In genomic region chrX:74534569-74535038, GRCh38 we compare ENCODE assay signal across 8 cellular contexts.
DNase-seq lines count a peak whose midpoint lies in the region; ATAC-seq and TF ChIP-seq lines count a peak whose summit lies in the region.

No MANE protein-coding gene starts in this region.

- H3K9ac ChIP-seq in mesenchymal stem cell (ENCODE audit: low read length) = no peak overlapping the region

- H3K4me1 ChIP-seq in SJSA1 (replicated peaks) (peaks cover 43% of the 10 kb centered on the region), mesenchymal stem cell (ENCODE audit: control insufficient read depth, insufficient read depth, low read depth, low read length) (peaks cover 1% of the 10 kb centered on the region)

- H3K4me2 ChIP-seq in mesenchymal stem cell (ENCODE audit: low read length, poor library complexity, severe bottlenecking) = no peak overlapping the region

- peak; percentile 42 for ATAC-seq in GM21447 (IDR thresholded peaks at IDR 0.05; ENCODE audit: unreplicated experiment)
- ATAC-seq in sciatic nerve = no peak

- H3K23ac ChIP-seq in mesenchymal stem cell (ENCODE audit: low read length in 2 of 2) = no peak overlapping the region

- no peak overlapping the region for H2AFZ ChIP-seq in mesenchymal stem cell (ENCODE audit: low read depth, low read length)

- no peak overlapping the region for H2BK5ac ChIP-seq in mesenchymal stem cell (ENCODE audit: low read depth, low read length, poor library complexity, severe bottlenecking)

- H3K4me3 ChIP-seq in SJSA1 = no peak overlapping the region
- no peak overlapping the region for H3K4me3 ChIP-seq in mesenchymal stem cell (ENCODE audit: insufficient read depth in 1 of 2, low read depth in 1 of 2, low read length in 2 of 2)
- no peak overlapping the region for H3K4me3 ChIP-seq in lower leg skin (ENCODE audit: low read depth, poor library complexity, severe bottlenecking)

- no peak overlapping the region for H3K18ac ChIP-seq in mesenchymal stem cell (ENCODE audit: low read depth in 1 of 2, low read length in 2 of 2)

- no peak overlapping the region for H3K14ac ChIP-seq in mesenchymal stem cell (ENCODE audit: low read length in 2 of 2)

- intact Hi-C loops in lower leg skin (cut with DNase I; ENCODE audit: low total_unique reads) = no loop called here
- intact Hi-C loops in sciatic nerve (cut with DNase I) = no loop called here
- intact Hi-C loops in posterior cingulate gyrus (cut with DNase I) = loop anchor here (10.0 kb wide), 1 partner anchor 110 kb away; the partner anchor contains the start of gene SLC16A2

- H3K79me1 ChIP-seq in mesenchymal stem cell (replicated peaks; ENCODE audit: low read length, poor library complexity, severe bottlenecking) = no peaks in the 10 kb centered on the region

- no peak overlapping the region for H2BK12ac ChIP-seq in mesenchymal stem cell (ENCODE audit: low read length in 2 of 2)

- 86% methylated on average over 2 of the region's 2 CpGs for WGBS in mesenchymal stem cell
- 91 to 92% methylated on average over 2 of the region's 2 CpGs for WGBS in lower leg skin, 2 donors

- H2BK120ac ChIP-seq in mesenchymal stem cell (ENCODE audit: low read depth, low read length) = no peak overlapping the region

- no peak overlapping the region for H4K91ac ChIP-seq in mesenchymal stem cell (ENCODE audit: low read length)

- H3K36me3 ChIP-seq in SJSA1 (no peaks in the 10 kb centered on the region), mesenchymal stem cell (ENCODE audit: control insufficient read depth in 1 of 2, insufficient read depth in 2 of 2, low read depth in 1 of 2, low read length in 2 of 2) (peaks cover 5 to 15% of the 10 kb centered on the region in 2 experiments)

- no peak overlapping the region for H2AK5ac ChIP-seq in mesenchymal stem cell (ENCODE audit: low read length, severe bottlenecking)

- no peak for TF ChIP-seq CTCF in lower leg skin (IDR thresholded peaks at IDR 0.05)

- H2BK15ac ChIP-seq in mesenchymal stem cell (ENCODE audit: low read depth, poor library complexity, severe bottlenecking) = peak overlapping the region; percentile 28

- H3K27me3 ChIP-seq in SJSA1 (replicated peaks) = no peaks in the 10 kb centered on the region
- peaks cover 0 to 6% of the 10 kb centered on the region in 2 experiments for H3K27me3 ChIP-seq in mesenchymal stem cell (ENCODE audit: control insufficient read depth in 1 of 2, insufficient read depth in 1 of 2, low read length in 2 of 2)

- DNase-seq in EH (ENCODE audit: low read depth) = peak; percentile 75
- peak; percentile 83 to 87 for DNase-seq in SJSA1 (ENCODE audit: low read depth in 1 of 2, low spot score in 2 of 2)
- peak; percentile 11 for DNase-seq in mesenchymal stem cell
- DNase-seq in lower leg skin (ENCODE audit: low spot score in 2 of 2) = no peak
- DNase-seq in sciatic nerve (ENCODE audit: low spot score) = no peak
- no peak for DNase-seq in NK-92 treated with Interleukin-12 subunit alpha and Interleukin-12 subunit beta, amount 100 ng/mL, for 24 hours (lab: John Stamatoyannopoulos, UW)
- DNase-seq in posterior cingulate gyrus = no peak

- H3K4ac ChIP-seq in mesenchymal stem cell (ENCODE audit: low read depth in 1 of 2, low read length in 2 of 2) = no peak overlapping the region

- no peak overlapping the region for H4K8ac ChIP-seq in mesenchymal stem cell (ENCODE audit: low read length)

- H3K9me3 ChIP-seq in SJSA1 (replicated peaks) = no peaks in the 10 kb centered on the region
- no peaks in the 10 kb centered on the region for H3K9me3 ChIP-seq in mesenchymal stem cell (ENCODE audit: control insufficient read depth, low read length)

- no peak for TF ChIP-seq POLR2A in lower leg skin (IDR thresholded peaks at IDR 0.05)

- H3K27ac ChIP-seq in SJSA1 (peak overlapping the region; percentile 90), mesenchymal stem cell (ENCODE audit: low read length, poor library complexity, severe bottlenecking) (peak overlapping the region; percentile 73)

Comparison
In these comparisons a context has a peak if more than half of its experiments do, and no peak if none do; other contexts are left out.
1. DNase-seq: peak in EH (single experiment), SJSA1 (2 of 2) and mesenchymal stem cell (single experiment); none in lower leg skin (0 of 2), sciatic nerve (single experiment), NK-92 treated with Interleukin-12 subunit alpha and Interleukin-12 subunit beta, amount 100 ng/mL, for 24 hours (single experiment) and posterior cingulate gyrus (0 of 10).